19 cellular contexts compared by ENCODE assay signal in genomic region chr1:6535214-6535613, GRCh38. TPM values are rescaled to one million over a fixed set of nuclear protein-coding genes. Genes with fewer than 3 reads are reported as not detected.
"Had no signal": no experiment of that assay in that cellular context is flagged by ENCODE, and none has a peak within 500 bp of the region (broad histone marks: within the 10 kb centered on the region; RNA-seq: fewer than 3 reads in every experiment).

No MANE protein-coding gene starts in this region.

- H3K4me3 ChIP-seq: coronary artery, hepatocyte, prostate gland, testis, upper lobe of right lung had no signal

- DNase-seq: activated CD4-positive, CD25-positive, alpha-beta regulatory T cell treated with anti-CD3 and anti-CD28 coated beads, Interleukin-2, amount 50 U/mL, for 72 hours; activated CD8-positive, alpha-beta T cell treated with anti-CD3 and anti-CD28 coated beads, Interleukin-2, amount 10 ng/mL, durations not matched to agents 7 days and 5 days; activated effector memory CD4-positive, alpha-beta T cell treated with anti-CD3 and anti-CD28 coated beads, Interleukin-2, amount 50 U/mL, for 16 hours; caudate nucleus; effector memory CD4-positive, alpha-beta T cell; midbrain; Right ventricle myocardium superior; SK-N-SH; stimulated activated CD4-positive, alpha-beta T cell treated with anti-CD3 and anti-CD28 coated beads, Interleukin-2, amount 100 ng/mL, for 24 hours; stimulated activated naive CD4-positive, alpha-beta T cell treated with Interleukin-2 at 50 U/mL for 16 hours; testis; upper lobe of right lung had no signal

- ATAC-seq: activated CD8-positive, alpha-beta T cell treated with anti-CD3 and anti-CD28 coated beads, Interleukin-2, amount 10 ng/mL, durations not matched to agents 7 days and 5 days; sciatic nerve; upper lobe of right lung had no signal

- H3K4me2 ChIP-seq: hepatocyte, SK-N-SH had no signal

- H3K27ac Mint-ChIP-seq: activated CD8-positive, alpha-beta T cell treated with anti-CD3 and anti-CD28 coated beads, Interleukin-2, amount 10 ng/mL, durations not matched to agents 7 days and 5 days; T-helper 1 cell treated with Interleukin-12 subunit alpha and Interleukin-12 subunit beta and Interleukin-4 antibody, amounts not matched to agents 30 μg/mL and 1 μg/mL, for 36 hours had no signal

- H3K9ac ChIP-seq: SK-N-SH had no signal

- H3K4me1 ChIP-seq: prostate gland, testis, upper lobe of right lung had no signal

- H3K9me3 ChIP-seq: prostate gland, SK-N-SH, testis, upper lobe of right lung had no signal

- H3K27me3 ChIP-seq: hepatocyte, testis, upper lobe of right lung had no signal

- H3K4me3 Mint-ChIP-seq: activated CD8-positive, alpha-beta T cell treated with anti-CD3 and anti-CD28 coated beads, Interleukin-2, amount 10 ng/mL, durations not matched to agents 7 days and 5 days; T-helper 1 cell treated with Interleukin-12 subunit alpha and Interleukin-12 subunit beta and Interleukin-4 antibody, amounts not matched to agents 30 μg/mL and 1 μg/mL, for 36 hours had no signal

- H3K27ac ChIP-seq: coronary artery, hepatocyte, prostate gland, testis, upper lobe of right lung had no signal

- H3K9me3 Mint-ChIP-seq: T-helper 1 cell treated with Interleukin-12 subunit alpha and Interleukin-12 subunit beta and Interleukin-4 antibody, amounts not matched to agents 30 μg/mL and 1 μg/mL, for 36 hours had no signal

- H2AFZ ChIP-seq: hepatocyte had no signal

RNA-seq across cellular contexts. Expression of gene TAS1R1, which starts 19.9 kb away (rescaled TPM):
- total RNA-seq: activated CD8-positive, alpha-beta T cell treated with anti-CD3 and anti-CD28 coated beads, Interleukin-2, amount 10 ng/mL, durations not matched to agents 7 days and 5 days; epithelial cell of proximal tubule; hepatocyte; kidney epithelial cell; Right ventricle myocardium superior; sciatic nerve; upper lobe of right lung had no signal
- polyA plus RNA-seq: hepatocyte, SK-N-SH had no signal
